16 cellular contexts compared by ENCODE assay signal in the genomic region with DNA sequence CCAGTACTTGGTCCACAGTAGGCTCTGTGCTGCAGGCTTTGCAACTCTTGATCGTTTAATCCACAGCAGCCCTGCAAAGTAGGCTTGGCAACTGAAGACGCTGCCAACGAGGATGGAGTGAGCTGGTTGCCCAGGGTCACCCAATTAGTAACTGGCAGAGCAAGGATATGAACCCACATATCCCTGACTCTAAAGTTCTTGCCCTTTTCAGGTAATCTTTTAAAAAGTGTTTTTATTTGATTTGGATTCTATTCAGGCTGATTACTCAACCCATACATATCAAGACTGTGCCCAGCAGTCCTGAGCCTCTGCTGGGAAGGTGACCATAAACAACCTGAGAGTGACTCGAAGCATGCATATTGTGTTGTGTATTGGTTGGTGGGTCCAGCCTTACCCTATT. TPM values are rescaled to one million over a fixed set of nuclear protein-coding genes. Genes with fewer than 3 reads are reported as not detected.
DNase-seq lines count a peak whose midpoint lies in the region; ATAC-seq and TF ChIP-seq lines count a peak whose summit lies in the region.
"Had no signal": no experiment of that assay in that cellular context is flagged by ENCODE, and none has a peak within 500 bp of the region (broad histone marks: within the 10 kb centered on the region; RNA-seq: fewer than 3 reads in every experiment).

No MANE protein-coding gene starts in this region.

- H3K4me2 ChIP-seq in MM.1S (ENCODE audit: low read depth, low read length), result no peak overlapping the region

- intact Hi-C loops in activated naive CD4-positive, alpha-beta T cell treated with anti-CD3 and anti-CD28 coated beads for 36 hours (cut with micrococcal nuclease), result no loop called here

- peaks cover 6% of the 10 kb centered on the region for H3K4me1 ChIP-seq in MM.1S (ENCODE audit: low read length)

- no peaks in the 10 kb centered on the region for H3K9me3 Mint-ChIP-seq in activated naive CD4-positive, alpha-beta T cell treated with anti-CD3 and anti-CD28 coated beads for 36 hours
- H3K9me3 Mint-ChIP-seq in WTC11, result no peaks in the 10 kb centered on the region
- H3K9me3 Mint-ChIP-seq in stimulated activated naive CD8-positive, alpha-beta T cell treated with anti-CD3 and anti-CD28 coated beads, Interleukin-15, amount 100 ng/mL, for 72 hours, result no peaks in the 10 kb centered on the region

- TF ChIP-seq CTCF in WTC11 (IDR thresholded peaks at IDR 0.05) (no peak), MM.1S (IDR thresholded peaks at IDR 0.05; ENCODE audit: low read length) (no peak)

- CTCF ChIA-PET in activated naive CD4-positive, alpha-beta T cell treated with anti-CD3 and anti-CD28 coated beads for 36 hours (lab: Charles Lee), result interaction anchor here (0.8 to 8.2 kb wide), 3 partner anchors 8 to 50 kb away, joined by 3 to 83 read pairs (median 3); no protein-coding TSS in a partner anchor
- CTCF ChIA-PET in WTC11 (lab: Charles Lee), result interaction anchor here (1.5 to 2.9 kb wide), 2 partner anchors 11 to 21 kb away, joined by 6 to 13 read pairs; no protein-coding TSS in a partner anchor

- H4K20me1 ChIP-seq in MM.1S (ENCODE audit: insufficient read depth, low read length), result no peaks in the 10 kb centered on the region

- ATAC-seq in WTC11 (peak; percentile 43), left lobe of liver (peak; percentile 61), GM21528 (IDR thresholded peaks at IDR 0.05; ENCODE audit: low FRiP score, unreplicated experiment) (no peak)
- ATAC-seq in stimulated activated naive CD8-positive, alpha-beta T cell treated with anti-CD3 and anti-CD28 coated beads, Interleukin-15, amount 100 ng/mL, for 72 hours, result no peak

- H3F3A ChIP-seq in MM.1S (ENCODE audit: insufficient read depth, low read length), result peaks cover 13% of the 10 kb centered on the region

- no peaks in the 10 kb centered on the region for H3K27me3 ChIP-seq in MM.1S (replicated peaks; ENCODE audit: insufficient read depth, low read length)
- H3K27me3 ChIP-seq: thyroid gland had no signal

- peaks cover 88% of the 10 kb centered on the region for H3K4me1 Mint-ChIP-seq in activated naive CD4-positive, alpha-beta T cell treated with anti-CD3 and anti-CD28 coated beads for 36 hours (ENCODE audit: low read depth)
- H3K4me1 Mint-ChIP-seq in WTC11, result peaks cover 56% of the 10 kb centered on the region
- peaks cover 94% of the 10 kb centered on the region for H3K4me1 Mint-ChIP-seq in stimulated activated naive CD8-positive, alpha-beta T cell treated with anti-CD3 and anti-CD28 coated beads, Interleukin-15, amount 100 ng/mL, for 72 hours

- no peak for DNase-seq in activated naive CD4-positive, alpha-beta T cell treated with anti-CD3 and anti-CD28 coated beads for 36 hours
- DNase-seq in activated naive CD4-positive, alpha-beta T cell (lab: John Stamatoyannopoulos, UW), result no peak
- DNase-seq in WTC11 (ENCODE audit: low spot score), result no peak
- peak; percentile 65 for DNase-seq in left lobe of liver (ENCODE audit: low spot score)
- no peak for DNase-seq in stimulated activated naive CD8-positive, alpha-beta T cell treated with anti-CD3 and anti-CD28 coated beads, Interleukin-15, amount 100 ng/mL, for 72 hours
- no peak for DNase-seq in MM.1S
- no peak for DNase-seq in hypothalamus (lab: John Stamatoyannopoulos, UW)
- DNase-seq: GDM1, Kasumi-1, kidney, NCI-H1436 treated with DMSO at 0.1 percent for 48 hours, NCI-H2227 treated with DMSO at 0.1 percent for 48 hours, SHP77 treated with DMSO at 0.1 percent for 48 hours, T1000, thyroid gland had no signal

- POLR2A ChIA-PET in WTC11 (lab: Charles Lee), result no interaction called here

- no peak overlapping the region for H3K27ac ChIP-seq in MM.1S (ENCODE audit: low read length)
- H3K27ac ChIP-seq: thyroid gland had no signal

- H3K4me3 ChIP-seq in MM.1S (ENCODE audit: low read length), result no peak overlapping the region
- H3K4me3 ChIP-seq: thyroid gland had no signal

- H3K79me2 ChIP-seq in MM.1S (ENCODE audit: low read length), result peaks cover 85% of the 10 kb centered on the region

- H3K4me3 Mint-ChIP-seq in activated naive CD4-positive, alpha-beta T cell treated with anti-CD3 and anti-CD28 coated beads for 36 hours, result no peak overlapping the region
- no peak overlapping the region for H3K4me3 Mint-ChIP-seq in WTC11
- peak overlapping the region; percentile 64 for H3K4me3 Mint-ChIP-seq in stimulated activated naive CD8-positive, alpha-beta T cell treated with anti-CD3 and anti-CD28 coated beads, Interleukin-15, amount 100 ng/mL, for 72 hours

- H3K9me3 ChIP-seq in MM.1S (replicated peaks; ENCODE audit: insufficient read depth, low read length), result no peaks in the 10 kb centered on the region
- H3K9me3 ChIP-seq: thyroid gland had no signal

- H3K9me2 ChIP-seq in MM.1S (replicated peaks; ENCODE audit: insufficient read depth, low read length), result no peaks in the 10 kb centered on the region

- H2AFZ ChIP-seq in MM.1S (ENCODE audit: low read length), result no peak overlapping the region

- no peaks in the 10 kb centered on the region for H3K36me3 ChIP-seq in MM.1S (replicated peaks; ENCODE audit: insufficient read depth, low read length)
- H3K36me3 ChIP-seq: thyroid gland had no signal

- peak overlapping the region; percentile 87 for H3K27ac Mint-ChIP-seq in activated naive CD4-positive, alpha-beta T cell treated with anti-CD3 and anti-CD28 coated beads for 36 hours
- no peak overlapping the region; the same call in 1 of the 2 replicates for H3K27ac Mint-ChIP-seq in WTC11
- peak overlapping the region; percentile 31 to 96 for H3K27ac Mint-ChIP-seq in stimulated activated naive CD8-positive, alpha-beta T cell treated with anti-CD3 and anti-CD28 coated beads, Interleukin-15, amount 100 ng/mL, for 72 hours

- peaks cover 6% of the 10 kb centered on the region for H3K36me3 Mint-ChIP-seq in activated naive CD4-positive, alpha-beta T cell treated with anti-CD3 and anti-CD28 coated beads for 36 hours (ENCODE audit: low read depth)
- no peaks in the 10 kb centered on the region for H3K36me3 Mint-ChIP-seq in WTC11

- H3K27me3 Mint-ChIP-seq in activated naive CD4-positive, alpha-beta T cell treated with anti-CD3 and anti-CD28 coated beads for 36 hours (ENCODE audit: low read depth), result no peaks in the 10 kb centered on the region
- no peaks in the 10 kb centered on the region for H3K27me3 Mint-ChIP-seq in WTC11 (ENCODE audit: low read depth)
- no peaks in the 10 kb centered on the region for H3K27me3 Mint-ChIP-seq in stimulated activated naive CD8-positive, alpha-beta T cell treated with anti-CD3 and anti-CD28 coated beads, Interleukin-15, amount 100 ng/mL, for 72 hours

- H3K9ac ChIP-seq in MM.1S (ENCODE audit: low read length), result no peak overlapping the region

TF ChIP-seq in WTC11, 78 proteins besides CTCF, POLR2A, EP300 and RAD21 (continues in another document):
- TF ChIP-seq FOXJ3 (CRISPR knock-in tag; IDR thresholded peaks at IDR 0.05; ENCODE audit: borderline replicate concordance) (no peak), ZNF396 (CRISPR knock-in tag; IDR thresholded peaks at IDR 0.05; ENCODE audit: borderline replicate concordance) (no peak), ESRRA (CRISPR knock-in tag; IDR thresholded peaks at IDR 0.05; ENCODE audit: borderline replicate concordance) (no peak), CREM (CRISPR knock-in tag; IDR thresholded peaks at IDR 0.05) (no peak), CREB1 (CRISPR knock-in tag; IDR thresholded peaks at IDR 0.05) (no peak), SP1 (CRISPR knock-in tag; conservative IDR thresholded peaks at IDR 0.05) (no peak), FOXP1 (CRISPR knock-in tag; IDR thresholded peaks at IDR 0.05; ENCODE audit: borderline replicate concordance) (no peak), ZNF263 (CRISPR knock-in tag; IDR thresholded peaks at IDR 0.05; ENCODE audit: low read depth) (no peak), PRRX2 (CRISPR knock-in tag; IDR thresholded peaks at IDR 0.05) (no peak)
- TF ChIP-seq, protein P1, sequence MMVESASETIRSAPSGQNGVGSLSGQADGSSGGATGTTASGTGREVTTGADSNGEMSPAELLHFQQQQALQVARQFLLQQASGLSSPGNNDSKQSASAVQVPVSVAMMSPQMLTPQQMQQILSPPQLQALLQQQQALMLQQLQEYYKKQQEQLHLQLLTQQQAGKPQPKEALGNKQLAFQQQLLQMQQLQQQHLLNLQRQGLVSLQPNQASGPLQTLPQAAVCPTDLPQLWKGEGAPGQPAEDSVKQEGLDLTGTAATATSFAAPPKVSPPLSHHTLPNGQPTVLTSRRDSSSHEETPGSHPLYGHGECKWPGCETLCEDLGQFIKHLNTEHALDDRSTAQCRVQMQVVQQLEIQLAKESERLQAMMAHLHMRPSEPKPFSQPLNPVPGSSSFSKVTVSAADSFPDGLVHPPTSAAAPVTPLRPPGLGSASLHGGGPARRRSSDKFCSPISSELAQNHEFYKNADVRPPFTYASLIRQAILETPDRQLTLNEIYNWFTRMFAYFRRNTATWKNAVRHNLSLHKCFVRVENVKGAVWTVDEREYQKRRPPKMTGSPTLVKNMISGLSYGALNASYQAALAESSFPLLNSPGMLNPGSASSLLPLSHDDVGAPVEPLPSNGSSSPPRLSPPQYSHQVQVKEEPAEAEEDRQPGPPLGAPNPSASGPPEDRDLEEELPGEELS (CRISPR knock-in tag; IDR thresholded peaks at IDR 0.05), result no peak
- TF ChIP-seq, protein P2, sequence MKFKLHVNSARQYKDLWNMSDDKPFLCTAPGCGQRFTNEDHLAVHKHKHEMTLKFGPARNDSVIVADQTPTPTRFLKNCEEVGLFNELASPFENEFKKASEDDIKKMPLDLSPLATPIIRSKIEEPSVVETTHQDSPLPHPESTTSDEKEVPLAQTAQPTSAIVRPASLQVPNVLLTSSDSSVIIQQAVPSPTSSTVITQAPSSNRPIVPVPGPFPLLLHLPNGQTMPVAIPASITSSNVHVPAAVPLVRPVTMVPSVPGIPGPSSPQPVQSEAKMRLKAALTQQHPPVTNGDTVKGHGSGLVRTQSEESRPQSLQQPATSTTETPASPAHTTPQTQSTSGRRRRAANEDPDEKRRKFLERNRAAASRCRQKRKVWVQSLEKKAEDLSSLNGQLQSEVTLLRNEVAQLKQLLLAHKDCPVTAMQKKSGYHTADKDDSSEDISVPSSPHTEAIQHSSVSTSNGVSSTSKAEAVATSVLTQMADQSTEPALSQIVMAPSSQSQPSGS (CRISPR knock-in tag; IDR thresholded peaks at IDR 0.05; ENCODE audit: borderline replicate concordance, low read depth), result no peak
- TF ChIP-seq, protein P3, sequence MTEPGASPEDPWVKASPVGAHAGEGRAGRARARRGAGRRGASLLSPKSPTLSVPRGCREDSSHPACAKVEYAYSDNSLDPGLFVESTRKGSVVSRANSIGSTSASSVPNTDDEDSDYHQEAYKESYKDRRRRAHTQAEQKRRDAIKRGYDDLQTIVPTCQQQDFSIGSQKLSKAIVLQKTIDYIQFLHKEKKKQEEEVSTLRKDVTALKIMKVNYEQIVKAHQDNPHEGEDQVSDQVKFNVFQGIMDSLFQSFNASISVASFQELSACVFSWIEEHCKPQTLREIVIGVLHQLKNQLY (CRISPR knock-in tag; IDR thresholded peaks at IDR 0.05), result no peak

RNA-seq across cellular contexts. Expression of gene PSMD6, which starts 50.3 kb away (rescaled TPM):
- total RNA-seq in activated naive CD4-positive, alpha-beta T cell treated with anti-CD3 and anti-CD28 coated beads for 36 hours, result 100 to 1,000 TPM; 101 to 103 TPM
- 89.8 to 105 TPM (median 92.0 TPM) in 3 replicates for total RNA-seq in WTC11 (2021)
- total RNA-seq in left lobe of liver, result 31.8 TPM

Comparison
In these comparisons a context has a peak if more than half of its experiments do, and no peak if none do; other contexts are left out.
1. H3K4me3 Mint-ChIP-seq: peak in stimulated activated naive CD8-positive, alpha-beta T cell treated with anti-CD3 and anti-CD28 coated beads, Interleukin-15, amount 100 ng/mL, for 72 hours (2 of 2); none in activated naive CD4-positive, alpha-beta T cell treated with anti-CD3 and anti-CD28 coated beads for 36 hours (single experiment) and WTC11 (single experiment).
2. ATAC-seq: peak in WTC11 (single experiment) and left lobe of liver (single experiment); none in stimulated activated naive CD8-positive, alpha-beta T cell treated with anti-CD3 and anti-CD28 coated beads, Interleukin-15, amount 100 ng/mL, for 72 hours (single experiment) and GM21528 (single experiment).